1 cellular context compared by ENCODE assay signal in the genomic region with DNA sequence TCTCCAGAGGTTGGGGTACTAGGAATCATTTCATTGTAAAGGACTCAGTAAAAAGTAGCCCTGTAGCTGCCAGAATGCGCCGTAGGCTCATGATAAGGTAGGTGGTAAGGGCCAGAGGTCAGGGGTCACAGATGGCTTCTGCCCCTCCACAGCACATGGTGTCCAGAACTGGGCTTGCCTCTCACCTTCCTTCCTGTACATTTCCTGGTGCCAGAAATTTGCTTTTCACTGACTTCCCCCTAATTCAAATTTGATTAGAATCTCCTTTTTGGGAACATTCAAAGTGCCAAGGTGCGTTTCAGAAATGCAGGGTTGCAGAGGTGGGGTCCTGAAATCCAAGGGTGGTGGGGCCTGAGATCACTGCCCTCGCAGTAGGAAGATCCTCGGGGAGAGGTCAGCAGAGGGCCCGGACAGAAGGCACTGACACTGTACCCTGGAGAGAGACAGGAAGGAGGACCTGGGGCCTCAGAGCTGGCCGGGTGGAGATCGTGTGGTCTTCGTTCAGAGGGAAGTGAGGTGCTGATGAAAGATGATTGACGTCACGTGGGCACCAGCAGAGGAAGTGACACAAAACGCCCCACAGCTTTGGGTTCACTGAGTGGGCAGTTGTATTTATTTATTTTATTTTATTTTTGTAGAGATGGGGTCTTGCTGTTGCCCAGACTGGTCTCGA.
A peak's percentile ranks its signal among the peaks of the same experiment; 100 is the strongest.
TF ChIP-seq lines count a peak whose summit lies in the region.

No MANE protein-coding gene starts in this region.

TF ChIP-seq in HepG2, 621 proteins besides CTCF, POLR2A, EP300 and RAD21 (continued from another document):
- TF ChIP-seq, protein P1, sequence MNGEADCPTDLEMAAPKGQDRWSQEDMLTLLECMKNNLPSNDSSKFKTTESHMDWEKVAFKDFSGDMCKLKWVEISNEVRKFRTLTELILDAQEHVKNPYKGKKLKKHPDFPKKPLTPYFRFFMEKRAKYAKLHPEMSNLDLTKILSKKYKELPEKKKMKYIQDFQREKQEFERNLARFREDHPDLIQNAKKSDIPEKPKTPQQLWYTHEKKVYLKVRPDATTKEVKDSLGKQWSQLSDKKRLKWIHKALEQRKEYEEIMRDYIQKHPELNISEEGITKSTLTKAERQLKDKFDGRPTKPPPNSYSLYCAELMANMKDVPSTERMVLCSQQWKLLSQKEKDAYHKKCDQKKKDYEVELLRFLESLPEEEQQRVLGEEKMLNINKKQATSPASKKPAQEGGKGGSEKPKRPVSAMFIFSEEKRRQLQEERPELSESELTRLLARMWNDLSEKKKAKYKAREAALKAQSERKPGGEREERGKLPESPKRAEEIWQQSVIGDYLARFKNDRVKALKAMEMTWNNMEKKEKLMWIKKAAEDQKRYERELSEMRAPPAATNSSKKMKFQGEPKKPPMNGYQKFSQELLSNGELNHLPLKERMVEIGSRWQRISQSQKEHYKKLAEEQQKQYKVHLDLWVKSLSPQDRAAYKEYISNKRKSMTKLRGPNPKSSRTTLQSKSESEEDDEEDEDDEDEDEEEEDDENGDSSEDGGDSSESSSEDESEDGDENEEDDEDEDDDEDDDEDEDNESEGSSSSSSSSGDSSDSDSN (CRISPR knock-in tag; IDR thresholded peaks at IDR 0.05), result no peak
- TF ChIP-seq MAZ (IDR thresholded peaks at IDR 0.05; ENCODE audit: borderline replicate concordance, low read depth, low read length) (no peak), MAZ (CRISPR knock-in tag; IDR thresholded peaks at IDR 0.05; ENCODE audit: low read depth) (no peak), HNRNPUL1 (IDR thresholded peaks at IDR 0.05; ENCODE audit: low read depth, low read length) (no peak), STAG1 (CRISPR knock-in tag; IDR thresholded peaks at IDR 0.05) (peak; percentile 18; the same call in 1 of the 2 replicates), NR2C2 (CRISPR knock-in tag; IDR thresholded peaks at IDR 0.05; ENCODE audit: borderline replicate concordance) (peak; percentile 69), TOE1 (CRISPR knock-in tag; IDR thresholded peaks at IDR 0.05) (no peak), CCDC6 (CRISPR knock-in tag; IDR thresholded peaks at IDR 0.05) (no peak), SRY (CRISPR knock-in tag; IDR thresholded peaks at IDR 0.05) (no peak)
